ENCODE assay signal across 28 cellular contexts in the genomic region with DNA sequence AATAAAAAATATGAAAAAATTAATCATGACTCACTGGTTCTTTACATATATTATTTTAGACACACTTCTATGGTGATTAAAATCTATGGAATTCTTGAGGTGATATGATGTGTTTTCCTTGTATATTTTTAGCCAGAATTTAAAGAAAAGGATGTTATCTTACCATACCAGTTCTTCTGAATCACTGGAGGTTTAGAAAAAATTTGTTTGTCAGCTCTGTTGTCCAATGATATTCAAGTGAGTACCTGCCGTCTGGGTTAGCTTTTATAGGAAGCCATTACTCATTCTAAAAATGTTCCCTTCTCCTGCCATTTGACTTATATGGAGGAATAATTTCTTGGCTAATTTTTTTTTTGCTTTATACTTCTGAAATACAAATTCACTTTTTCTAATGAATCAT.
"Had no signal": no experiment of that assay in that cellular context is flagged by ENCODE, and none has a peak within 500 bp of the region (broad histone marks: within the 10 kb centered on the region; RNA-seq: fewer than 3 reads in every experiment).

No MANE protein-coding gene starts in this region.

- H2AFZ ChIP-seq: parathyroid adenoma had no signal

- H3K27me3 ChIP-seq: left lung, neural progenitor cell, neutrophil, right lobe of liver, tibial nerve, uterus had no signal

- H3K27ac Mint-ChIP-seq: mesothelial cell of epicardium; naive B cell; natural killer cell; neural progenitor cell; stimulated activated memory B cell treated with anti-CD40 and anti-IgM and Interleukin-4, amounts not matched to agents 10 μg/mL and 1 μg/mL and 100 μg/mL, for 72 hours; stimulated activated naive CD8-positive, alpha-beta T cell treated with anti-CD3 and anti-CD28 coated beads, Interleukin-15, amount 100 ng/mL, for 72 hours; type B pancreatic cell had no signal

- H3K4me3 ChIP-seq: left lung, lower lobe of right lung, neural progenitor cell, psoas muscle, right lobe of liver, smooth muscle cell, tibial nerve, uterus had no signal

- H3K9ac ChIP-seq: neural progenitor cell, parathyroid adenoma had no signal

- H3K4me1 ChIP-seq: left lung, lower lobe of right lung, neural progenitor cell, parathyroid adenoma, psoas muscle, tibial nerve had no signal

- H3K9me3 ChIP-seq: left lung, lower lobe of right lung, neutrophil, psoas muscle, right lobe of liver, tibial nerve, uterus had no signal

- H3K9me3 Mint-ChIP-seq: natural killer cell; nephron progenitor cell; neural progenitor cell; stimulated activated memory B cell treated with anti-CD40 and anti-IgM and Interleukin-4, amounts not matched to agents 10 μg/mL and 1 μg/mL and 100 μg/mL, for 72 hours; stimulated activated naive CD8-positive, alpha-beta T cell treated with anti-CD3 and anti-CD28 coated beads, Interleukin-15, amount 100 ng/mL, for 72 hours; type B pancreatic cell had no signal

- H3K4me2 ChIP-seq: neural progenitor cell, smooth muscle cell had no signal

- H3K27ac ChIP-seq: left lung, lower lobe of right lung, neural progenitor cell, neutrophil, parathyroid adenoma, psoas muscle, right lobe of liver, tibial nerve, uterus had no signal

- H3K27me3 Mint-ChIP-seq: naive B cell; stimulated activated memory B cell treated with anti-CD40 and anti-IgM and Interleukin-4, amounts not matched to agents 10 μg/mL and 1 μg/mL and 100 μg/mL, for 72 hours; stimulated activated naive CD8-positive, alpha-beta T cell treated with anti-CD3 and anti-CD28 coated beads, Interleukin-15, amount 100 ng/mL, for 72 hours had no signal

- ATAC-seq: left cardiac atrium; left lung; lower lobe of right lung; natural killer cell; psoas muscle; right lobe of liver; stimulated activated memory B cell treated with anti-CD40 and anti-IgM and Interleukin-4, amounts not matched to agents 10 μg/mL and 1 μg/mL and 100 μg/mL, for 72 hours; stimulated activated naive CD8-positive, alpha-beta T cell treated with anti-CD3 and anti-CD28 coated beads, Interleukin-15, amount 100 ng/mL, for 72 hours had no signal

- H3K4me1 Mint-ChIP-seq: naive B cell; natural killer cell; stimulated activated memory B cell treated with anti-CD40 and anti-IgM and Interleukin-4, amounts not matched to agents 10 μg/mL and 1 μg/mL and 100 μg/mL, for 72 hours; stimulated activated naive CD8-positive, alpha-beta T cell treated with anti-CD3 and anti-CD28 coated beads, Interleukin-15, amount 100 ng/mL, for 72 hours had no signal

- DNase-seq: islet precursor cell; kidney glomerular epithelial cell; left cardiac atrium; left lung; lower lobe of right lung; mesendoderm; naive B cell; natural killer cell; nephron progenitor cell; occipital lobe; psoas muscle; right lobe of liver; stimulated activated CD4-positive, alpha-beta T cell treated with anti-CD3 and anti-CD28 coated beads, Interleukin-1b, Interleukin-23, amount 100 ng/mL, for 48 hours; stimulated activated CD4-positive, alpha-beta T cell treated with anti-CD3 and anti-CD28 coated beads, Interleukin-2, amount 100 ng/mL, for 48 hours; stimulated activated CD4-positive, alpha-beta T cell treated with anti-CD3 and anti-CD28 coated beads, Interleukin-4, amount 100 ng/mL, for 4 hours; stimulated activated CD8-positive, alpha-beta memory T cell treated with anti-CD3 and anti-CD28 coated beads, Interleukin-4, amount 100 ng/mL, for 48 hours; stimulated activated naive CD4-positive, alpha-beta T cell treated with Interleukin-2 at 50 U/mL for 16 hours; stimulated activated naive CD8-positive, alpha-beta T cell treated with anti-CD3 and anti-CD28 coated beads, Interleukin-15, amount 100 ng/mL, for 72 hours; substantia nigra; uterus had no signal

- H3K4me3 Mint-ChIP-seq: mesothelial cell of epicardium; naive B cell; natural killer cell; neural progenitor cell; stimulated activated memory B cell treated with anti-CD40 and anti-IgM and Interleukin-4, amounts not matched to agents 10 μg/mL and 1 μg/mL and 100 μg/mL, for 72 hours; stimulated activated naive CD8-positive, alpha-beta T cell treated with anti-CD3 and anti-CD28 coated beads, Interleukin-15, amount 100 ng/mL, for 72 hours; type B pancreatic cell had no signal

- H3K79me2 ChIP-seq: parathyroid adenoma had no signal

- H3K36me3 Mint-ChIP-seq: mesothelial cell of epicardium; naive B cell; natural killer cell; neural progenitor cell; stimulated activated memory B cell treated with anti-CD40 and anti-IgM and Interleukin-4, amounts not matched to agents 10 μg/mL and 1 μg/mL and 100 μg/mL, for 72 hours; type B pancreatic cell had no signal

- H3K36me3 ChIP-seq: left lung, lower lobe of right lung, neural progenitor cell, neutrophil, right lobe of liver, tibial nerve, uterus had no signal
